Comparison of ENCODE assay signal across 19 cellular contexts in the genomic region with DNA sequence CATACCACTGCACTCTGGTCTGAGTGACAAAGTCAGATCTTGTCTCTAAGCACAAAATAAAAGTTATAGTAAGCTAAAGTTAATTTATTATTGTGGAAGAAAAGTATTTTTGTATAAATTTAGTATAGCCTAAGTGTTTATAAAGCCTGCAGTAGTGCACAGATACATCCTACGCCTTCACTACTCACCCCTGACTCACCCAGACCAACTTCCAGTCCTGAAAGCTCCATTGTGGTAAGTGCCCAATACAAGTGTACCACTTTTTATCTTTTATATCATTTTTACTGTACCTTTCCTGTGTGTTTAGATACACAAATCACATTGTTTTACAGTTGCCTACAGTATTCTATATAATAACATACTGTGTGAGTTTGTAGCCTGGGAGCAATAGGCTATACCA. TPM values are rescaled to one million over a fixed set of nuclear protein-coding genes. Genes with fewer than 3 reads are reported as not detected.
A peak's percentile ranks its signal among the peaks of the same experiment; 100 is the strongest.
DNase-seq lines count a peak whose midpoint lies in the region; ATAC-seq and TF ChIP-seq lines count a peak whose summit lies in the region.
"Had no signal": no experiment of that assay in that cellular context is flagged by ENCODE, and none has a peak within 500 bp of the region (broad histone marks: within the 10 kb centered on the region; RNA-seq: fewer than 3 reads in every experiment).

No MANE protein-coding gene starts in this region.

- no peaks in the 10 kb centered on the region for H3K9me3 Mint-ChIP-seq in HFFc6

- TF ChIP-seq CTCF in HFFc6 (IDR thresholded peaks at IDR 0.05) (no peak), GM10266 (IDR thresholded peaks at IDR 0.05; ENCODE audit: control insufficient read depth, insufficient read depth, low read depth, missing control alignments) (no peak)

- peak; percentile 44 for DNase-seq in Daoy (ENCODE audit: low read depth)
- DNase-seq in HFFc6, result peak; percentile 28
- peak; percentile 4 for DNase-seq in amniotic stem cell (lab: John Stamatoyannopoulos, UW)
- DNase-seq in glomerular visceral epithelial cell (ENCODE audit: extremely low spot score), result peak; percentile 6
- no peak for DNase-seq in GM10266 (ENCODE audit: extremely low spot score)
- DNase-seq in AML-193 (lab: John Stamatoyannopoulos, UW), result no peak
- DNase-seq: activated CD4-positive, alpha-beta T cell treated with anti-CD3 and anti-CD28 coated beads, Interleukin-2, amount 50 U/mL, for 48 hours; activated gamma-delta T cell; C1 segment of cervical spinal cord; DMS79 treated with DMSO at 0.1 percent for 48 hours; effector CD8-positive, alpha-beta T cell; H9; head of caudate nucleus; NCI-H1092 treated with DMSO at 0.1 percent for 48 hours; SIG-M5; stomach; T1000 had no signal

- peaks cover 65% of the 10 kb centered on the region for H3K4me1 Mint-ChIP-seq in HFFc6 (ENCODE audit: low read depth)
- H3K4me1 Mint-ChIP-seq: H9 had no signal

- ATAC-seq in HG02642 (IDR thresholded peaks at IDR 0.05; ENCODE audit: poor library complexity, unreplicated experiment) (no peak), HG03097 (IDR thresholded peaks at IDR 0.05; ENCODE audit: low FRiP score, unreplicated experiment) (no peak)

- H3K27ac Mint-ChIP-seq in HFFc6, result peak overlapping the region; percentile 74
- H3K27ac Mint-ChIP-seq: H9 had no signal

- H3K36me3 Mint-ChIP-seq in HFFc6 (ENCODE audit: low read depth), result peaks cover 7% of the 10 kb centered on the region

- no peaks in the 10 kb centered on the region; the same call in 1 of the 2 replicates for H3K27me3 Mint-ChIP-seq in HFFc6 (ENCODE audit: insufficient read depth)

- peak overlapping the region; percentile 37; the same call in 1 of the 2 replicates for H3K4me3 Mint-ChIP-seq in HFFc6
- H3K4me3 Mint-ChIP-seq: H9 had no signal

RNA-seq across cellular contexts. Expression of gene UBE2E3, which starts 57.5 kb away (rescaled TPM):
- 62.2 and 78.7 TPM in 2 replicates for total RNA-seq in Daoy (2014; rRNA removed; shearing (Covaris generic))
- 100 to 1,000 TPM in 5 of 6 experiments, 10 to 100 TPM in 1; 99.4 to 131 (median 116) TPM for total RNA-seq in HFFc6 (2021; fragmentation: NEBNext Ultra II Directional; extraction: Animal tissue kit (Norgen Biotek cat#: 25700))

Comparison
In these comparisons a context has a peak if more than half of its experiments do, and no peak if none do; other contexts are left out.
1. DNase-seq: peak in Daoy (single experiment), HFFc6 (single experiment), amniotic stem cell (single experiment) and glomerular visceral epithelial cell (single experiment); none in GM10266 (single experiment) and AML-193 (0 of 2).